In genomic region chr20:13105864-13106457, GRCh38 we compare ENCODE assay signal across 1 cellular context.
TF ChIP-seq lines count a peak whose summit lies in the region.

No MANE protein-coding gene starts in this region.

TF ChIP-seq in GM23338, 12 proteins besides CTCF, POLR2A, EP300 and RAD21 (continued from another document):
- TF ChIP-seq, protein P1, sequence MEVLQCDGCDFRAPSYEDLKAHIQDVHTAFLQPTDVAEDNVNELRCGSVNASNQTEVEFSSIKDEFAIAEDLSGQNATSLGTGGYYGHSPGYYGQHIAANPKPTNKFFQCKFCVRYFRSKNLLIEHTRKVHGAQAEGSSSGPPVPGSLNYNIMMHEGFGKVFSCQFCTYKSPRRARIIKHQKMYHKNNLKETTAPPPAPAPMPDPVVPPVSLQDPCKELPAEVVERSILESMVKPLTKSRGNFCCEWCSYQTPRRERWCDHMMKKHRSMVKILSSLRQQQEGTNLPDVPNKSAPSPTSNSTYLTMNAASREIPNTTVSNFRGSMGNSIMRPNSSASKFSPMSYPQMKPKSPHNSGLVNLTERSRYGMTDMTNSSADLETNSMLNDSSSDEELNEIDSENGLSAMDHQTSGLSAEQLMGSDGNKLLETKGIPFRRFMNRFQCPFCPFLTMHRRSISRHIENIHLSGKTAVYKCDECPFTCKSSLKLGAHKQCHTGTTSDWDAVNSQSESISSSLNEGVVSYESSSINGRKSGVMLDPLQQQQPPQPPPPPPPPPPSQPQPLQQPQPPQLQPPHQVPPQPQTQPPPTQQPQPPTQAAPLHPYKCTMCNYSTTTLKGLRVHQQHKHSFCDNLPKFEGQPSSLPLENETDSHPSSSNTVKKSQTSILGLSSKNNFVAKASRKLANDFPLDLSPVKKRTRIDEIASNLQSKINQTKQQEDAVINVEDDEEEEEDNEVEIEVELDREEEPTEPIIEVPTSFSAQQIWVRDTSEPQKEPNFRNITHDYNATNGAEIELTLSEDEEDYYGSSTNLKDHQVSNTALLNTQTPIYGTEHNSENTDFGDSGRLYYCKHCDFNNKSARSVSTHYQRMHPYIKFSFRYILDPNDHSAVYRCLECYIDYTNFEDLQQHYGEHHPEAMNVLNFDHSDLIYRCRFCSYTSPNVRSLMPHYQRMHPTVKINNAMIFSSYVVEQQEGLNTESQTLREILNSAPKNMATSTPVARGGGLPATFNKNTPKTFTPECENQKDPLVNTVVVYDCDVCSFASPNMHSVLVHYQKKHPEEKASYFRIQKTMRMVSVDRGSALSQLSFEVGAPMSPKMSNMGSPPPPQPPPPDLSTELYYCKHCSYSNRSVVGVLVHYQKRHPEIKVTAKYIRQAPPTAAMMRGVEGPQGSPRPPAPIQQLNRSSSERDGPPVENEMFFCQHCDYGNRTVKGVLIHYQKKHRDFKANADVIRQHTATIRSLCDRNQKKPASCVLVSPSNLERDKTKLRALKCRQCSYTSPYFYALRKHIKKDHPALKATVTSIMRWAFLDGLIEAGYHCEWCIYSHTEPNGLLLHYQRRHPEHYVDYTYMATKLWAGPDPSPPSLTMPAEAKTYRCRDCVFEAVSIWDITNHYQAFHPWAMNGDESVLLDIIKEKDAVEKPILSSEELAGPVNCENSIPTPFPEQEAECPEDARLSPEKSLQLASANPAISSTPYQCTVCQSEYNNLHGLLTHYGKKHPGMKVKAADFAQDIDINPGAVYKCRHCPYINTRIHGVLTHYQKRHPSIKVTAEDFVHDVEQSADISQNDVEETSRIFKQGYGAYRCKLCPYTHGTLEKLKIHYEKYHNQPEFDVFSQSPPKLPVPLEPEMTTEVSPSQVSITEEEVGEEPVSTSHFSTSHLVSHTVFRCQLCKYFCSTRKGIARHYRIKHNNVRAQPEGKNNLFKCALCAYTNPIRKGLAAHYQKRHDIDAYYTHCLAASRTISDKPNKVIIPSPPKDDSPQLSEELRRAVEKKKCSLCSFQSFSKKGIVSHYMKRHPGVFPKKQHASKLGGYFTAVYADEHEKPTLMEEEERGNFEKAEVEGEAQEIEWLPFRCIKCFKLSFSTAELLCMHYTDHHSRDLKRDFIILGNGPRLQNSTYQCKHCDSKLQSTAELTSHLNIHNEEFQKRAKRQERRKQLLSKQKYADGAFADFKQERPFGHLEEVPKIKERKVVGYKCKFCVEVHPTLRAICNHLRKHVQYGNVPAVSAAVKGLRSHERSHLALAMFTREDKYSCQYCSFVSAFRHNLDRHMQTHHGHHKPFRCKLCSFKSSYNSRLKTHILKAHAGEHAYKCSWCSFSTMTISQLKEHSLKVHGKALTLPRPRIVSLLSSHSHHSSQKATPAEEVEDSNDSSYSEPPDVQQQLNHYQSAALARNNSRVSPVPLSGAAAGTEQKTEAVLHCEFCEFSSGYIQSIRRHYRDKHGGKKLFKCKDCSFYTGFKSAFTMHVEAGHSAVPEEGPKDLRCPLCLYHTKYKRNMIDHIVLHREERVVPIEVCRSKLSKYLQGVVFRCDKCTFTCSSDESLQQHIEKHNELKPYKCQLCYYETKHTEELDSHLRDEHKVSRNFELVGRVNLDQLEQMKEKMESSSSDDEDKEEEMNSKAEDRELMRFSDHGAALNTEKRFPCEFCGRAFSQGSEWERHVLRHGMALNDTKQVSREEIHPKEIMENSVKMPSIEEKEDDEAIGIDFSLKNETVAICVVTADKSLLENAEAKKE (CRISPR knock-in tag; IDR thresholded peaks at IDR 0.05): no peak
- TF ChIP-seq, protein P2, sequence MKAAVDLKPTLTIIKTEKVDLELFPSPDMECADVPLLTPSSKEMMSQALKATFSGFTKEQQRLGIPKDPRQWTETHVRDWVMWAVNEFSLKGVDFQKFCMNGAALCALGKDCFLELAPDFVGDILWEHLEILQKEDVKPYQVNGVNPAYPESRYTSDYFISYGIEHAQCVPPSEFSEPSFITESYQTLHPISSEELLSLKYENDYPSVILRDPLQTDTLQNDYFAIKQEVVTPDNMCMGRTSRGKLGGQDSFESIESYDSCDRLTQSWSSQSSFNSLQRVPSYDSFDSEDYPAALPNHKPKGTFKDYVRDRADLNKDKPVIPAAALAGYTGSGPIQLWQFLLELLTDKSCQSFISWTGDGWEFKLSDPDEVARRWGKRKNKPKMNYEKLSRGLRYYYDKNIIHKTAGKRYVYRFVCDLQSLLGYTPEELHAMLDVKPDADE (IDR thresholded peaks at IDR 0.05): no peak
- TF ChIP-seq EZH2 (IDR thresholded peaks at IDR 0.05; ENCODE audit: low read depth, unreplicated experiment): no peak
